In the genomic region with DNA sequence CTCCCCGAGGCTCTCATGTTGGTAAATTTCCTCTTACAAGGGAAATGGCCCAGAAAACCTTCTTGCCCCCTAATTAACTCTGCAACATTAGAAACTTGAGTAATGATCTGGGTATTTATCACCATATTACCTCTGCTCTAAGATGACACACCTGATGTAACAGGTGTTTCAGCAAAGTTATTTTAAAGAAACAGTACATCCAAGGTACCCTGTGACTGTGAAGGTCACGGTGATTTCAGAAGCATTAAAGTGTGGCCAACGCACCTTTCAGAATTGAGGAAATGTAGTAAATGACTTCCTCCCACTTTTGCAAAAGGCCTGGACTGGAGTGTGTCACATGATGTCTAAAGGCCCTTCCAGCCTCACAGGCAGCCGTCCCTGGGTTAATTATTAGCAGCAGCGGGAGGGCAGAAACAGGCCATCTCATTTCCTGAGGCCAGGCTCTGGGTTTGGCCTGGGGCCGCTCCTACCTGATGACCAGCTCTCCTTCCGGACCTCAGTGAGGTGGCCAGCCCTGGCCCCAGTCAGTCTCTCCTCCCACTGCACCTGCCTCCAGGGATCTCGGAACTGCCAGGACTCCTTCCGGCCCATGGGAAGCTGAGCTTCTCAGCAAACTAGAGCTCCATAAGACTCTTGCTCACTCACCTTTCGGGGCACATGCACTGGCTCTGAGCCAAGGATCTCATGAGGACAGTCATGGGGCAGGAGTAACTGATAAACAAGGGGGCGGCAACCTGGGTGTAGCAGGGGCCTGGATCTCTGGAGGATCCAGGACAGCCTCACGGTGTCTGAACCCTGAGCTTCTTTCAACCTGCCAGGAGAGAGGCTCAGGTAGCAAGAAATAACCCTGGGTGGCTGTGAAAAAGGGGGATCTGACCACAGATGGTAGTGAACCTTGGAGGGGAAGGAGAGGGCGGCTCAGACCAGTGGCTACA, we compare ENCODE assay signal across 8 cellular contexts.
DNase-seq lines count a peak whose midpoint lies in the region; ATAC-seq and TF ChIP-seq lines count a peak whose summit lies in the region.

No MANE protein-coding gene starts in this region.

- TF ChIP-seq CTCF in GM20000 (IDR thresholded peaks at IDR 0.05; ENCODE audit: extremely low read depth, missing control alignments) (no peak), retinal pigment epithelial cell (conservative IDR thresholded peaks at IDR 0.05; ENCODE audit: low read depth, low read length) (no peak)

- DNase-seq in GM20000 (ENCODE audit: low spot score) = peak; percentile 57
- peak; percentile 75 for DNase-seq in cerebellar cortex (ENCODE audit: low spot score)
- peak; percentile 35 for DNase-seq in retinal pigment epithelial cell (ENCODE audit: low read depth)
- no peak for DNase-seq in anterior cingulate cortex (lab: John Stamatoyannopoulos, UW)
- no peak for DNase-seq in epidermal melanocyte (ENCODE audit: insufficient read length, low spot score)
- no peak for DNase-seq in NCI-H1048 (lab: John Stamatoyannopoulos, UW)

- no peak overlapping the region for H3K4me3 ChIP-seq in retinal pigment epithelial cell (ENCODE audit: low read length)

- ATAC-seq in HG03520 (IDR thresholded peaks at IDR 0.05; ENCODE audit: unreplicated experiment) = peak; percentile 71
- no peak for ATAC-seq in HG02970 (IDR thresholded peaks at IDR 0.05; ENCODE audit: low FRiP score, unreplicated experiment)

Comparison
In these comparisons a context has a peak if more than half of its experiments do, and no peak if none do; other contexts are left out.
1. DNase-seq: peak in GM20000 (single experiment), cerebellar cortex (single experiment) and retinal pigment epithelial cell (single experiment); none in anterior cingulate cortex (0 of 58), epidermal melanocyte (single experiment) and NCI-H1048 (single experiment).